In genomic region chr5:152113401-152113800, GRCh38 we compare ENCODE assay signal across 13 cellular contexts.
DNase-seq lines count a peak whose midpoint lies in the region; ATAC-seq and TF ChIP-seq lines count a peak whose summit lies in the region.
"Had no signal": no experiment of that assay in that cellular context is flagged by ENCODE, and none has a peak within 500 bp of the region (broad histone marks: within the 10 kb centered on the region; RNA-seq: fewer than 3 reads in every experiment).

No MANE protein-coding gene starts in this region.

- CTCF ChIA-PET in activated CD4-positive, alpha-beta memory T cell treated with anti-CD3 and anti-CD28 coated beads for 36 hours (lab: Charles Lee): no interaction called here
- CTCF ChIA-PET in activated CD4-positive, alpha-beta memory T cell treated with anti-CD3 and anti-CD28 coated beads, Interleukin-2, amount 10 ng/mL, durations not matched to agents 7 days and 5 days (lab: Charles Lee): no interaction called here
- CTCF ChIA-PET in activated CD8-positive, alpha-beta memory T cell treated with anti-CD3 and anti-CD28 coated beads, Interleukin-2, amount 10 ng/mL, durations not matched to agents 7 days and 5 days (lab: Charles Lee): no interaction called here

- DNase-seq in activated CD4-positive, alpha-beta memory T cell treated with anti-CD3 and anti-CD28 coated beads for 36 hours: peak; percentile 76
- no peak for DNase-seq in activated CD4-positive, alpha-beta memory T cell treated with anti-CD3 and anti-CD28 coated beads, Interleukin-2, amount 10 ng/mL, durations not matched to agents 7 days and 5 days
- no peak for DNase-seq in activated CD8-positive, alpha-beta memory T cell treated with anti-CD3 and anti-CD28 coated beads, Interleukin-2, amount 10 ng/mL, durations not matched to agents 7 days and 5 days
- DNase-seq in foreskin keratinocyte (no peak), NCI-H2227 treated with DMSO at 0.1 percent for 48 hours (lab: John Stamatoyannopoulos, UW) (no peak), NCI-H748 (lab: John Stamatoyannopoulos, UW; ENCODE audit: unreplicated experiment) (no peak), NCI-H526 (lab: John Stamatoyannopoulos, UW) (no peak)
- DNase-seq in stimulated activated CD8-positive, alpha-beta memory T cell treated with anti-CD3 and anti-CD28 coated beads, Interleukin-7, amount 100 ng/mL, for 24 hours (ENCODE audit: low read depth): peak; percentile 10
- DNase-seq: ACHN, GDM1, IMR-90 had no signal

- peaks cover 3% of the 10 kb centered on the region for H3K9me3 Mint-ChIP-seq in activated CD4-positive, alpha-beta memory T cell treated with anti-CD3 and anti-CD28 coated beads for 36 hours
- no peaks in the 10 kb centered on the region for H3K9me3 Mint-ChIP-seq in activated CD4-positive, alpha-beta memory T cell treated with anti-CD3 and anti-CD28 coated beads, Interleukin-2, amount 10 ng/mL, durations not matched to agents 7 days and 5 days
- H3K9me3 Mint-ChIP-seq in activated CD8-positive, alpha-beta memory T cell treated with anti-CD3 and anti-CD28 coated beads, Interleukin-2, amount 10 ng/mL, durations not matched to agents 7 days and 5 days (ENCODE audit: low read depth): no peaks in the 10 kb centered on the region

- H3K27ac Mint-ChIP-seq in activated CD4-positive, alpha-beta memory T cell treated with anti-CD3 and anti-CD28 coated beads for 36 hours: peak overlapping the region; percentile 34
- H3K27ac Mint-ChIP-seq in activated CD4-positive, alpha-beta memory T cell treated with anti-CD3 and anti-CD28 coated beads, Interleukin-2, amount 10 ng/mL, durations not matched to agents 7 days and 5 days: no peak overlapping the region
- H3K27ac Mint-ChIP-seq in activated CD8-positive, alpha-beta memory T cell treated with anti-CD3 and anti-CD28 coated beads, Interleukin-2, amount 10 ng/mL, durations not matched to agents 7 days and 5 days: no peak overlapping the region

- peak; percentile 64 for ATAC-seq in activated CD8-positive, alpha-beta memory T cell treated with anti-CD3 and anti-CD28 coated beads, Interleukin-2, amount 10 ng/mL, durations not matched to agents 7 days and 5 days
- peak; percentile 27 for ATAC-seq in foreskin keratinocyte

- no peak for TF ChIP-seq CTCF in foreskin keratinocyte (conservative IDR thresholded peaks at IDR 0.05)

- peaks cover 5% of the 10 kb centered on the region for H3K4me1 Mint-ChIP-seq in activated CD4-positive, alpha-beta memory T cell treated with anti-CD3 and anti-CD28 coated beads for 36 hours (ENCODE audit: low read depth)
- peaks cover 2% of the 10 kb centered on the region for H3K4me1 Mint-ChIP-seq in activated CD4-positive, alpha-beta memory T cell treated with anti-CD3 and anti-CD28 coated beads, Interleukin-2, amount 10 ng/mL, durations not matched to agents 7 days and 5 days
- H3K4me1 Mint-ChIP-seq in activated CD8-positive, alpha-beta memory T cell treated with anti-CD3 and anti-CD28 coated beads, Interleukin-2, amount 10 ng/mL, durations not matched to agents 7 days and 5 days: no peaks in the 10 kb centered on the region

- H3K27ac ChIP-seq in foreskin keratinocyte: no peak overlapping the region
- H3K27ac ChIP-seq: ascending aorta, SK-N-MC had no signal

- H3K4me3 Mint-ChIP-seq in activated CD4-positive, alpha-beta memory T cell treated with anti-CD3 and anti-CD28 coated beads for 36 hours: no peak overlapping the region
- no peak overlapping the region for H3K4me3 Mint-ChIP-seq in activated CD4-positive, alpha-beta memory T cell treated with anti-CD3 and anti-CD28 coated beads, Interleukin-2, amount 10 ng/mL, durations not matched to agents 7 days and 5 days
- no peak overlapping the region for H3K4me3 Mint-ChIP-seq in activated CD8-positive, alpha-beta memory T cell treated with anti-CD3 and anti-CD28 coated beads, Interleukin-2, amount 10 ng/mL, durations not matched to agents 7 days and 5 days

- no peaks in the 10 kb centered on the region for H3K36me3 Mint-ChIP-seq in activated CD4-positive, alpha-beta memory T cell treated with anti-CD3 and anti-CD28 coated beads for 36 hours
- H3K36me3 Mint-ChIP-seq in activated CD4-positive, alpha-beta memory T cell treated with anti-CD3 and anti-CD28 coated beads, Interleukin-2, amount 10 ng/mL, durations not matched to agents 7 days and 5 days (ENCODE audit: low read depth): no peaks in the 10 kb centered on the region
- H3K36me3 Mint-ChIP-seq in activated CD8-positive, alpha-beta memory T cell treated with anti-CD3 and anti-CD28 coated beads, Interleukin-2, amount 10 ng/mL, durations not matched to agents 7 days and 5 days: no peaks in the 10 kb centered on the region

- intact Hi-C loops in activated CD4-positive, alpha-beta memory T cell treated with anti-CD3 and anti-CD28 coated beads for 36 hours (cut with micrococcal nuclease): no loop called here

- H3K27me3 Mint-ChIP-seq in activated CD4-positive, alpha-beta memory T cell treated with anti-CD3 and anti-CD28 coated beads for 36 hours: peaks cover 6% of the 10 kb centered on the region
- peaks cover 8% of the 10 kb centered on the region for H3K27me3 Mint-ChIP-seq in activated CD4-positive, alpha-beta memory T cell treated with anti-CD3 and anti-CD28 coated beads, Interleukin-2, amount 10 ng/mL, durations not matched to agents 7 days and 5 days
- H3K27me3 Mint-ChIP-seq in activated CD8-positive, alpha-beta memory T cell treated with anti-CD3 and anti-CD28 coated beads, Interleukin-2, amount 10 ng/mL, durations not matched to agents 7 days and 5 days: peaks cover 11% of the 10 kb centered on the region

- no peaks in the 10 kb centered on the region for H3K27me3 ChIP-seq in foreskin keratinocyte
- H3K27me3 ChIP-seq: ascending aorta had no signal

- H3K4me1 ChIP-seq in foreskin keratinocyte: no peaks in the 10 kb centered on the region
- H3K4me1 ChIP-seq: ascending aorta had no signal

- POLR2A ChIA-PET in activated CD4-positive, alpha-beta memory T cell treated with anti-CD3 and anti-CD28 coated beads for 36 hours (lab: Charles Lee): no interaction called here
- POLR2A ChIA-PET in activated CD4-positive, alpha-beta memory T cell treated with anti-CD3 and anti-CD28 coated beads, Interleukin-2, amount 10 ng/mL, durations not matched to agents 7 days and 5 days (lab: Charles Lee): no interaction called here

Comparison
In these comparisons a context has a peak if more than half of its experiments do, and no peak if none do; other contexts are left out.
1. DNase-seq: peak in activated CD4-positive, alpha-beta memory T cell treated with anti-CD3 and anti-CD28 coated beads for 36 hours (single experiment) and stimulated activated CD8-positive, alpha-beta memory T cell treated with anti-CD3 and anti-CD28 coated beads, Interleukin-7, amount 100 ng/mL, for 24 hours (single experiment); none in activated CD4-positive, alpha-beta memory T cell treated with anti-CD3 and anti-CD28 coated beads, Interleukin-2, amount 10 ng/mL, durations not matched to agents 7 days and 5 days (single experiment), activated CD8-positive, alpha-beta memory T cell treated with anti-CD3 and anti-CD28 coated beads, Interleukin-2, amount 10 ng/mL, durations not matched to agents 7 days and 5 days (single experiment), foreskin keratinocyte (0 of 2), NCI-H2227 treated with DMSO at 0.1 percent for 48 hours (single experiment), NCI-H748 (single experiment) and NCI-H526 (0 of 2).